1 cellular context compared by ENCODE assay signal in genomic region chr9:128276008-128276573, GRCh38.
TF ChIP-seq lines count a peak whose summit lies in the region.

Gene SWI5, plus strand, starts transcription at chr9:128276276.

TF ChIP-seq in HepG2, 621 proteins besides CTCF, POLR2A, EP300 and RAD21 (continued from another document and continues in another):
- TF ChIP-seq REST (IDR thresholded peaks at IDR 0.05; ENCODE audit: borderline replicate concordance in 1 of 2, low read depth in 1 of 2, low read length in 2 of 2) (peak in 1 of 2 experiments; percentile 48; a peak in 1 of 4 replicates), USF2 (IDR thresholded peaks at IDR 0.05; ENCODE audit: low read depth, low read length) (peak; percentile 42; the same call in 1 of the 2 replicates), USF2 (CRISPR knock-in tag; IDR thresholded peaks at IDR 0.05; ENCODE audit: borderline replicate concordance) (no peak), HNF4A (CRISPR knock-in tag; IDR thresholded peaks at IDR 0.05) (peak; percentile 83), ZNF790 (CRISPR knock-in tag; IDR thresholded peaks at IDR 0.05; ENCODE audit: borderline replicate concordance) (peak; percentile 8; the same call in 1 of the 2 replicates), SNRNP70 (IDR thresholded peaks at IDR 0.05; ENCODE audit: low read depth, low read length) (no peak), ZNF687 (CRISPR knock-in tag; IDR thresholded peaks at IDR 0.05) (peak; percentile 63), HNRNPLL (IDR thresholded peaks at IDR 0.05; ENCODE audit: low read depth, low read length, poor library complexity, severe bottlenecking) (peak; percentile 79), BCL6 (CRISPR knock-in tag; IDR thresholded peaks at IDR 0.05) (0 out of 2 replicates have a peak, but pooled peaks have one; percentile 18), E2F1 (CRISPR knock-in tag; IDR thresholded peaks at IDR 0.05) (peak; percentile 34; the same call in 1 of the 2 replicates), ONECUT2 (CRISPR knock-in tag; IDR thresholded peaks at IDR 0.05) (no peak), RNF2 (conservative IDR thresholded peaks at IDR 0.05; ENCODE audit: low read depth) (no peak), SIN3B (IDR thresholded peaks at IDR 0.05; ENCODE audit: low read length) (no peak), ZNF607 (CRISPR knock-in tag; IDR thresholded peaks at IDR 0.05; ENCODE audit: borderline replicate concordance) (0 out of 2 replicates have a peak, but pooled peaks have one; percentile 22), ZNF362 (CRISPR knock-in tag; IDR thresholded peaks at IDR 0.05; ENCODE audit: borderline replicate concordance) (no peak), KDM4B (CRISPR knock-in tag; IDR thresholded peaks at IDR 0.05) (peak; percentile 51; the same call in 1 of the 2 replicates), PHF8 (CRISPR knock-in tag; IDR thresholded peaks at IDR 0.05) (peak; percentile 85), TOE1 (CRISPR knock-in tag; IDR thresholded peaks at IDR 0.05) (no peak; the same call in 1 of the 2 replicates), THAP11 (CRISPR knock-in tag; IDR thresholded peaks at IDR 0.05) (peak; percentile 81), EZH2 (conservative IDR thresholded peaks at IDR 0.05; ENCODE audit: low read depth, low read length) (no peak), ZNF451 (CRISPR knock-in tag; IDR thresholded peaks at IDR 0.05) (peak; percentile 40; the same call in 1 of the 2 replicates), ATF1 (CRISPR knock-in tag; IDR thresholded peaks at IDR 0.05) (peak; percentile 73), SATB2 (CRISPR knock-in tag; IDR thresholded peaks at IDR 0.05) (no peak), YEATS4 (CRISPR knock-in tag; IDR thresholded peaks at IDR 0.05; ENCODE audit: borderline replicate concordance) (peak; percentile 37; the same call in 1 of the 2 replicates), RFX1 (IDR thresholded peaks at IDR 0.05) (peak; percentile 85), ISL2 (CRISPR knock-in tag; IDR thresholded peaks at IDR 0.05) (0 out of 2 replicates have a peak, but pooled peaks have one; percentile 3), ZBTB33 (CRISPR knock-in tag; IDR thresholded peaks at IDR 0.05) (peak; percentile 23; the same call in 1 of the 2 replicates), MXI1 (IDR thresholded peaks at IDR 0.05; ENCODE audit: borderline replicate concordance, low read depth, low read length) (peak; percentile 82; the same call in 1 of the 3 replicates), ZBTB4 (CRISPR knock-in tag; IDR thresholded peaks at IDR 0.05; ENCODE audit: borderline replicate concordance) (peak; percentile 43; the same call in 1 of the 2 replicates), SMARCE1 (IDR thresholded peaks at IDR 0.05; ENCODE audit: borderline replicate concordance) (no peak), JUNB (CRISPR knock-in tag; IDR thresholded peaks at IDR 0.05; ENCODE audit: borderline replicate concordance) (no peak)
